In the genomic region with DNA sequence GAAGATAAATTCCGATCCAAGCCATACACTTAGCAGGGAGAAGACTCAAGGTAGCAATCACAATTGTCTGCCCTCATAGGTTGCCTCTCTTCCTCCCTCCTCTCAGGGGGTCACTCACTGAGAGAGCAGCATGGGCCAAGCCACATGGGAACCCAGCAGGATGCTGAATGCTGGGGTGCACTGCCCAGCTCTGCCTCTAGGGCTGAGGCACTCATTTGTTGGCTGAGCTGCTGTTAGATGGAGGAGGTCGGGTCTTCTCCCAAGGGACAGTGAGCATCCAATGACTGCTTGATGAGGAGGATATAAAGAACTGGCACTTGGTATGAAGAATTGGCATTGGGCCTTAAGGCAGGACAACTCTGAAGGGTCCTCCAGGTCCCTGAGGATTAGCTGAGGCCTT, we compare ENCODE assay signal across 7 cellular contexts.
DNase-seq lines count a peak whose midpoint lies in the region; ATAC-seq and TF ChIP-seq lines count a peak whose summit lies in the region.

No MANE protein-coding gene starts in this region.

- DNase-seq in SK-N-SH (peak; percentile 21), mesothelial cell of epicardium (ENCODE audit: low spot score in 2 of 2, unreplicated experiment in 2 of 2) (no peak), NCI-H345 (lab: John Stamatoyannopoulos, UW) (no peak), activated gamma-delta T cell (lab: John Stamatoyannopoulos, UW) (no peak)
- no peak for DNase-seq in CD4-positive, alpha-beta memory T cell

- no peak for TF ChIP-seq EP300 in SK-N-SH (IDR thresholded peaks at IDR 0.05; ENCODE audit: borderline replicate concordance in 1 of 2, low read depth in 1 of 2, low read length in 1 of 2)

- no peak overlapping the region for H3K4me3 Mint-ChIP-seq in mesothelial cell of epicardium
- no peak overlapping the region for H3K4me3 Mint-ChIP-seq in CD4-positive, alpha-beta memory T cell

- peaks cover 0 to 3% of the 10 kb centered on the region in 2 experiments; a peak in 2 of 4 replicates for H3K4me1 ChIP-seq in SK-N-SH (ENCODE audit: control insufficient read depth in 1 of 2, insufficient read depth in 2 of 2, low read depth in 1 of 2, low read length in 1 of 2)
- H3K4me1 ChIP-seq in CD4-positive, alpha-beta memory T cell (ENCODE audit: insufficient read depth, low read length) = no peaks in the 10 kb centered on the region

- 33% methylated on average over 2 of the region's 2 CpGs for WGBS in SK-N-SH (ENCODE audit: low lambda C conversion rate)

- no peaks in the 10 kb centered on the region for H3K27me3 Mint-ChIP-seq in mesothelial cell of epicardium (ENCODE audit: low read depth)
- peaks cover 2 to 3% of the 10 kb centered on the region in 2 donors for H3K27me3 Mint-ChIP-seq in CD4-positive, alpha-beta memory T cell

- H3K4me3 ChIP-seq in SK-N-SH (ENCODE audit: low read depth in 2 of 2, low read length in 1 of 2) = no peak overlapping the region
- H3K4me3 ChIP-seq in CD4-positive, alpha-beta memory T cell (ENCODE audit: low read length in 2 of 2) = no peak overlapping the region

- no peaks in the 10 kb centered on the region for H3F3A ChIP-seq in SK-N-SH (replicated peaks; ENCODE audit: insufficient read depth)

- POLR2A ChIA-PET in SK-N-SH (lab: Yijun Ruan, JAX) = no interaction called here
- POLR2A ChIA-PET in CD4-positive, alpha-beta memory T cell (lab: Charles Lee; ENCODE audit: partially characterized antibody) = no interaction called here

- peaks cover 4% of the 10 kb centered on the region for H3K4me1 Mint-ChIP-seq in mesothelial cell of epicardium
- H3K4me1 Mint-ChIP-seq in CD4-positive, alpha-beta memory T cell = no peaks in the 10 kb centered on the region

- no peaks in the 10 kb centered on the region for H3K79me2 ChIP-seq in SK-N-SH (ENCODE audit: insufficient read depth)

- no peak overlapping the region for H3K27ac Mint-ChIP-seq in mesothelial cell of epicardium
- H3K27ac Mint-ChIP-seq in CD4-positive, alpha-beta memory T cell = no peak overlapping the region

- H3K27ac ChIP-seq in SK-N-SH (ENCODE audit: low read depth in 2 of 2, low read length in 1 of 2) = no peak overlapping the region
- H3K27ac ChIP-seq in CD4-positive, alpha-beta memory T cell (ENCODE audit: low read depth, low read length) = no peak overlapping the region

- peak; percentile 67 for ATAC-seq in HG02759 (IDR thresholded peaks at IDR 0.05; ENCODE audit: unreplicated experiment)

- H3K9ac ChIP-seq in SK-N-SH = no peak overlapping the region

- no peak overlapping the region for H2AFZ ChIP-seq in SK-N-SH (ENCODE audit: low read depth)

- TF ChIP-seq RAD21 in SK-N-SH (IDR thresholded peaks at IDR 0.05; ENCODE audit: low read length) = no peak

- CTCF ChIA-PET in SK-N-SH (lab: Yijun Ruan, JAX) = interaction anchor here (1.4 to 1.8 kb wide), 2 partner anchors 13 to 28 kb away, joined by 3 to 5 read pairs; no protein-coding TSS in a partner anchor
- CTCF ChIA-PET in CD4-positive, alpha-beta memory T cell (lab: Charles Lee; ENCODE audit: partially characterized antibody) = interaction anchor here (2.5 kb wide), 1 partner anchor 15 kb away, joined by 7 read pairs; no protein-coding TSS in a partner anchor

- TF ChIP-seq CTCF in GM12874 (IDR thresholded peaks at IDR 0.05; ENCODE audit: insufficient read depth, low read depth, low read length) = peak; percentile 65
- TF ChIP-seq CTCF in SK-N-SH (IDR thresholded peaks at IDR 0.05) = peak; percentile 41; the same call in 1 of the 2 replicates
- TF ChIP-seq CTCF in mesothelial cell of epicardium (IDR thresholded peaks at IDR 0.05; ENCODE audit: unreplicated experiment) = peak; percentile 56

- no peaks in the 10 kb centered on the region for H3K9me3 Mint-ChIP-seq in mesothelial cell of epicardium
- no peaks in the 10 kb centered on the region for H3K9me3 Mint-ChIP-seq in CD4-positive, alpha-beta memory T cell

- H4K20me1 ChIP-seq in SK-N-SH (ENCODE audit: insufficient read depth) = no peaks in the 10 kb centered on the region

- H3K9me2 ChIP-seq in SK-N-SH = no peaks in the 10 kb centered on the region

- H3K9me3 ChIP-seq in SK-N-SH = no peaks in the 10 kb centered on the region
- no peaks in the 10 kb centered on the region for H3K9me3 ChIP-seq in CD4-positive, alpha-beta memory T cell (ENCODE audit: control insufficient read depth in 1 of 2, low read length in 2 of 2)

- intact Hi-C loops in CD4-positive, alpha-beta memory T cell (cut with micrococcal nuclease) = no loop called here

- H3K36me3 ChIP-seq in SK-N-SH (replicated peaks in 1 of 2; ENCODE audit: control insufficient read depth in 1 of 2, insufficient read depth in 2 of 2, low read length in 1 of 2) = no peaks in the 10 kb centered on the region
- H3K36me3 ChIP-seq in CD4-positive, alpha-beta memory T cell (ENCODE audit: insufficient read depth, low read length) = no peaks in the 10 kb centered on the region

- no peaks in the 10 kb centered on the region for H3K27me3 ChIP-seq in SK-N-SH (ENCODE audit: insufficient read depth)
- H3K27me3 ChIP-seq in CD4-positive, alpha-beta memory T cell (ENCODE audit: insufficient read depth, low read length) = no peaks in the 10 kb centered on the region

- no peaks in the 10 kb centered on the region for H3K36me3 Mint-ChIP-seq in mesothelial cell of epicardium
- H3K36me3 Mint-ChIP-seq in CD4-positive, alpha-beta memory T cell = no peaks in the 10 kb centered on the region

- H3K4me2 ChIP-seq in SK-N-SH = no peak overlapping the region

TF ChIP-seq in SK-N-SH, 30 proteins besides CTCF, POLR2A, EP300 and RAD21:
- TF ChIP-seq GATA2 (CRISPR knock-in tag; IDR thresholded peaks at IDR 0.05) = no peak
